ENCODE assay signal across 8 cellular contexts in the genomic region with DNA sequence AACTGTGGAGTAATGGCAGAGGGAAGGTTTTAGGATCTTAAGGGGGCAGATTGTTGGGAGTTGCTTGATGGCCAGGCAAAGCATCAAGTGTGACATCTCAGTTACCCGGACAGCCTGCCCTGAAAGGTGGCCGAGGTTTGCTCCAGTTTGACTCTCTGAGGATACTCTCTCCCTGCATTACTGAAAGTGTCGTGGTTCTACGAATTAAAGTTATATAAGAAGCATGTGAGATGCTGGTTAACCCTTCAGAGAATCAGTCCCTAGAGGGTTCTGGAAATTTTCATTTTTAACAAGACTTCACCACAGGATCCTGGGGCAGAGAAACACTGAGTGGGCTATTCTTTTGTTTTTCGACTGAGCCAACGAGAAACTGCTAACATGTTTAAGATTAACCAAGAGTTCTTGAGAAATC. TPM values are rescaled to one million over a fixed set of nuclear protein-coding genes. Genes with fewer than 3 reads are reported as not detected.
DNase-seq lines count a peak whose midpoint lies in the region; ATAC-seq and TF ChIP-seq lines count a peak whose summit lies in the region.

No MANE protein-coding gene starts in this region.

- ATAC-seq in HG03520 (IDR thresholded peaks at IDR 0.05; ENCODE audit: unreplicated experiment) (peak; percentile 1), natural killer cell (no peak)

- H3K4me3 Mint-ChIP-seq in natural killer cell: peak overlapping the region; percentile 92

- H3K27ac Mint-ChIP-seq in natural killer cell: peak overlapping the region; percentile 94 to 97

- no peaks in the 10 kb centered on the region for H3K27me3 Mint-ChIP-seq in natural killer cell (ENCODE audit: low read depth in 2 of 2)

- no peak for TF ChIP-seq CTCF in GM10266 (IDR thresholded peaks at IDR 0.05; ENCODE audit: control insufficient read depth, insufficient read depth, low read depth, missing control alignments)
- TF ChIP-seq CTCF in choroid plexus epithelial cell (conservative IDR thresholded peaks at IDR 0.05; ENCODE audit: low read depth, low read length): no peak
- no peak for TF ChIP-seq CTCF in natural killer cell (IDR thresholded peaks at IDR 0.05)

- intact Hi-C loops in natural killer cell (cut with micrococcal nuclease): no loop called here

- peak overlapping the region; percentile 92 for H3K4me3 ChIP-seq in choroid plexus epithelial cell (ENCODE audit: low read depth, low read length)

- H3K9me3 Mint-ChIP-seq in natural killer cell: no peaks in the 10 kb centered on the region

- DNase-seq in GM10266 (ENCODE audit: extremely low spot score) (peak; percentile 19), choroid plexus epithelial cell (ENCODE audit: low read depth) (no peak), natural killer cell (no peak), retina (no peak), GM19240 (ENCODE audit: insufficient read length, low spot score) (no peak), NCI-H510A treated with DMSO at 0.1 percent for 48 hours (lab: John Stamatoyannopoulos, UW) (no peak), NK-92 (lab: John Stamatoyannopoulos, UW; ENCODE audit: unreplicated experiment) (no peak)

- no peaks in the 10 kb centered on the region for H3K36me3 Mint-ChIP-seq in natural killer cell

- peaks cover 39 to 44% of the 10 kb centered on the region in 2 donors for H3K4me1 Mint-ChIP-seq in natural killer cell

RNA-seq across cellular contexts. Expression of a gene that starts 0.7 kb away (rescaled TPM):
- 100 to 1,000 TPM; 135 to 157 (median 142) TPM for total RNA-seq in natural killer cell
